Comparison of ENCODE assay signal across 13 cellular contexts in the genomic region with DNA sequence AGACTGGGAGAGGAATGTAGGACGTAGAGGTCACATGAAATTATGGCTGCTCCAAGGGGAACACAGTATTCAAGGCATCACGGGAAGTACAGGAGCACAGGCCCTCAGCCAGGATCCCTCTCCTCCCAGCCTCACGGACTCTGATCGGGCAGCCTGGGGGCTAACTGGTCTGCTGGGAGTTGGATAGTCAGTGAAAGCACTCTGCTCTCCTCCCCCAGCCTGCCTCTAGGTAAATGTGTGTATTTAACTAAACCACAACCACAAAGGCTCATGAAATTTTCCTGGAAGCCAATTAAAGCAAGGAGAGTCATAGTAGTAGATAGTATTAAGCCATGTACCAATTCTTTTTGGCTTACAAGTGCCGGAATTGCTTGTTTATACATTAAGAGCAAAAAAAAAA.
A peak's percentile ranks its signal among the peaks of the same experiment; 100 is the strongest.
DNase-seq lines count a peak whose midpoint lies in the region; ATAC-seq, FAIRE-seq and TF ChIP-seq lines count a peak whose summit lies in the region.
"Had no signal": no experiment of that assay in that cellular context is flagged by ENCODE, and none has a peak within 500 bp of the region (broad histone marks: within the 10 kb centered on the region; RNA-seq: fewer than 3 reads in every experiment).

No MANE protein-coding gene starts in this region.

- 0% methylated on average over 5 of the region's 5 CpGs for WGBS in K562 (ENCODE audit: insufficient coverage, low coverage, missing lambda C conversion rate)

- H3K9me1 ChIP-seq in K562 (ENCODE audit: control insufficient read depth, insufficient read depth, low read length) = no peaks in the 10 kb centered on the region

- H3K36me3 Mint-ChIP-seq in neural crest cell (ENCODE audit: low read depth) = no peaks in the 10 kb centered on the region
- H3K36me3 Mint-ChIP-seq in CD4-positive, alpha-beta memory T cell = no peaks in the 10 kb centered on the region

- CTCF ChIA-PET in K562 (lab: Yijun Ruan, JAX; ENCODE audit: low intra/inter-chr PET ratio) = no interaction called here
- CTCF ChIA-PET in CD4-positive, alpha-beta memory T cell (lab: Charles Lee; ENCODE audit: partially characterized antibody) = no interaction called here

- in situ Hi-C loops in K562 (cut with MboI) = no loop called here

- POLR2A ChIA-PET in K562 (lab: Yijun Ruan, JAX) = interaction anchor here (0.7 kb wide), 1 partner anchor 235 kb away, joined by 3 read pairs; no protein-coding TSS in a partner anchor
- POLR2A ChIA-PET in CD4-positive, alpha-beta memory T cell (lab: Charles Lee; ENCODE audit: partially characterized antibody) = no interaction called here

- H3K4me1 Mint-ChIP-seq in neural crest cell = peaks cover 35% of the 10 kb centered on the region
- no peaks in the 10 kb centered on the region for H3K4me1 Mint-ChIP-seq in CD4-positive, alpha-beta memory T cell

- H3K27ac Mint-ChIP-seq in neural crest cell (ENCODE audit: unreplicated experiment) = peak overlapping the region; percentile 64
- no peak overlapping the region for H3K27ac Mint-ChIP-seq in CD4-positive, alpha-beta memory T cell

- H3K4me1 ChIP-seq in K562 (replicated peaks in 1 of 2; ENCODE audit: control insufficient read depth in 2 of 2, insufficient read depth in 2 of 2, low read length in 2 of 2) = no peaks in the 10 kb centered on the region; a peak in 1 of 5 replicates
- no peaks in the 10 kb centered on the region for H3K4me1 ChIP-seq in CD4-positive, alpha-beta memory T cell (ENCODE audit: insufficient read depth, low read length)

- no peaks in the 10 kb centered on the region for H3K79me2 ChIP-seq in K562 (ENCODE audit: control insufficient read depth, insufficient read depth, low read length)

- no peak for TF ChIP-seq RAD21 in K562 (CRISPR knock-in tag; conservative IDR thresholded peaks at IDR 0.05 in 1 of 2, IDR thresholded peaks at IDR 0.05 in 1 of 2)

- TF ChIP-seq CTCF in K562 (IDR thresholded peaks at IDR 0.05 in 2 of 3, conservative IDR thresholded peaks at IDR 0.05 in 1 of 3; ENCODE audit: insufficient read depth in 2 of 3, low read depth in 1 of 3, low read length in 3 of 3) = no peak
- no peak for TF ChIP-seq CTCF in neural crest cell (conservative IDR thresholded peaks at IDR 0.05)

- H3K4me3 ChIP-seq in K562 = no peak overlapping the region
- H3K4me3 ChIP-seq in CD4-positive, alpha-beta memory T cell (ENCODE audit: low read length in 2 of 2) = no peak overlapping the region

- no peak for TF ChIP-seq POLR2A in K562 (conservative IDR thresholded peaks at IDR 0.05)

- no peaks in the 10 kb centered on the region for H3K36me3 ChIP-seq in K562 (ENCODE audit: control insufficient read depth, insufficient read depth, low read length)
- no peaks in the 10 kb centered on the region for H3K36me3 ChIP-seq in CD4-positive, alpha-beta memory T cell (ENCODE audit: insufficient read depth, low read length)

- no peak; the same call in 2 of the 3 replicates for ATAC-seq in K562
- ATAC-seq: stimulated activated naive CD8-positive, alpha-beta T cell treated with anti-CD3 and anti-CD28 coated beads, Interleukin-15, Interleukin-2, amounts not matched to agents 100 U/mL and 50 U/mL, for 24 hours had no signal

- H3K9ac ChIP-seq in K562 (ENCODE audit: insufficient read depth in 1 of 2, low read depth in 2 of 2, low read length in 2 of 2) = no peak overlapping the region
- H3K9ac ChIP-seq: KMS-11 had no signal

- H3K27me3 ChIP-seq in K562 (ENCODE audit: control insufficient read depth in 2 of 2, insufficient read depth in 2 of 2, low read length in 2 of 2) = no peaks in the 10 kb centered on the region
- no peaks in the 10 kb centered on the region for H3K27me3 ChIP-seq in CD4-positive, alpha-beta memory T cell (ENCODE audit: insufficient read depth, low read length)

- no peak overlapping the region for H3K4me2 ChIP-seq in K562 (ENCODE audit: insufficient read depth, low read length)
- H3K4me2 ChIP-seq: KMS-11 had no signal

- intact Hi-C loops in K562 (cut with micrococcal nuclease) = no loop called here
- intact Hi-C loops in CD4-positive, alpha-beta memory T cell (cut with micrococcal nuclease) = no loop called here

- H3K9me3 Mint-ChIP-seq in neural crest cell = no peaks in the 10 kb centered on the region
- H3K9me3 Mint-ChIP-seq in CD4-positive, alpha-beta memory T cell = peaks cover 0 to 8% (median 0%) of the 10 kb centered on the region in 8 donors

- no peaks in the 10 kb centered on the region for H3K27me3 Mint-ChIP-seq in neural crest cell (ENCODE audit: low read depth)
- H3K27me3 Mint-ChIP-seq in CD4-positive, alpha-beta memory T cell = peaks cover 0 to 2% of the 10 kb centered on the region in 2 donors

- peak overlapping the region; percentile 31 for H3K4me3 Mint-ChIP-seq in neural crest cell
- H3K4me3 Mint-ChIP-seq in CD4-positive, alpha-beta memory T cell = no peak overlapping the region

- no TSS peak for BruUV-seq in K562 (replicated peaks; lab: Mats Ljungman, UMichigan)

- no peak for FAIRE-seq in K562 (lab: Jason Lieb, UNC)
- FAIRE-seq: islet of Langerhans had no signal

- no peaks in the 10 kb centered on the region for H3K9me3 ChIP-seq in K562 (replicated peaks; ENCODE audit: control insufficient read depth, insufficient read depth, low read depth, low read length)
- no peaks in the 10 kb centered on the region for H3K9me3 ChIP-seq in CD4-positive, alpha-beta memory T cell (ENCODE audit: control insufficient read depth in 1 of 2, low read length in 2 of 2)

- H4K20me1 ChIP-seq in K562 (replicated peaks; ENCODE audit: control insufficient read depth, insufficient read depth, low read length) = no peaks in the 10 kb centered on the region

- peak; percentile 33 for DNase-seq in DMS114 treated with DMSO at 0.1 percent for 48 hours (lab: John Stamatoyannopoulos, UW; ENCODE audit: unreplicated experiment)
- DNase-seq in LHCN-M2 (ENCODE audit: low read depth) = peak; percentile 74
- DNase-seq in K562 (ENCODE audit: extremely low read depth in 1 of 4, low spot score in 3 of 4) = no peak
- DNase-seq in neural crest cell (ENCODE audit: low read depth, low spot score) = no peak
- DNase-seq in CD4-positive, alpha-beta memory T cell = no peak
- DNase-seq in midbrain (lab: John Stamatoyannopoulos, UW) = no peak
- DNase-seq in 8988T = no peak
- no peak for DNase-seq in ecto neural progenitor cell (ENCODE audit: low spot score)
- DNase-seq: activated effector memory CD4-positive, alpha-beta T cell treated with anti-CD3 and anti-CD28 coated beads, Interleukin-2, amount 50 U/mL, for 16 hours; effector CD8-positive, alpha-beta T cell; stimulated activated naive CD8-positive, alpha-beta T cell treated with anti-CD3 and anti-CD28 coated beads, Interleukin-15, Interleukin-2, amounts not matched to agents 100 U/mL and 50 U/mL, for 24 hours had no signal

- TF ChIP-seq EP300 in K562 (IDR thresholded peaks at IDR 0.05; ENCODE audit: low read length) = no peak

- H3K27ac ChIP-seq in K562 (ENCODE audit: extremely low read depth, low read depth, low read length) = no peak overlapping the region
- H3K27ac ChIP-seq in CD4-positive, alpha-beta memory T cell (ENCODE audit: low read depth, low read length) = no peak overlapping the region
- H3K27ac ChIP-seq: KMS-11 had no signal

- no peak overlapping the region for H2AFZ ChIP-seq in K562 (ENCODE audit: low read depth, low read length)

TF ChIP-seq in K562, 482 proteins besides CTCF, POLR2A, EP300 and RAD21:
- no peak for TF ChIP-seq SP2 (IDR thresholded peaks at IDR 0.05; ENCODE audit: extremely low read depth, low read depth, low read length, poor library complexity, severe bottlenecking)
- TF ChIP-seq VEZF1 (CRISPR knock-in tag; IDR thresholded peaks at IDR 0.05) = 0 out of 2 replicates have a peak, but pooled peaks have one; percentile 16
- TF ChIP-seq, protein P1, sequence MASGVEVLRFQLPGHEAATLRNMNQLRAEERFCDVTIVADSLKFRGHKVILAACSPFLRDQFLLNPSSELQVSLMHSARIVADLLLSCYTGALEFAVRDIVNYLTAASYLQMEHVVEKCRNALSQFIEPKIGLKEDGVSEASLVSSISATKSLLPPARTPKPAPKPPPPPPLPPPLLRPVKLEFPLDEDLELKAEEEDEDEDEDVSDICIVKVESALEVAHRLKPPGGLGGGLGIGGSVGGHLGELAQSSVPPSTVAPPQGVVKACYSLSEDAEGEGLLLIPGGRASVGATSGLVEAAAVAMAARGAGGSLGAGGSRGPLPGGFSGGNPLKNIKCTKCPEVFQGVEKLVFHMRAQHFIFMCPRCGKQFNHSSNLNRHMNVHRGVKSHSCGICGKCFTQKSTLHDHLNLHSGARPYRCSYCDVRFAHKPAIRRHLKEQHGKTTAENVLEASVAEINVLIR (CRISPR knock-in tag; IDR thresholded peaks at IDR 0.05) = no peak

Comparison
In these comparisons a context has a peak if more than half of its experiments do, and no peak if none do; other contexts are left out.
1. DNase-seq: peak in DMS114 treated with DMSO at 0.1 percent for 48 hours (single experiment) and LHCN-M2 (single experiment); none in K562 (0 of 4), neural crest cell (single experiment), CD4-positive, alpha-beta memory T cell (0 of 5), midbrain (single experiment), 8988T (single experiment) and ecto neural progenitor cell (single experiment).